Comparison of ENCODE assay signal across 30 cellular contexts in genomic region chr1:2520206-2520605, GRCh38. TPM values are rescaled to one million over a fixed set of nuclear protein-coding genes. Genes with fewer than 3 reads are reported as not detected.
"Had no signal": no experiment of that assay in that cellular context is flagged by ENCODE, and none has a peak within 500 bp of the region (broad histone marks: within the 10 kb centered on the region; RNA-seq: fewer than 3 reads in every experiment).

No MANE protein-coding gene starts in this region.

- ATAC-seq: effector memory CD8-positive, alpha-beta T cell; esophagus mucosa; gastrocnemius medialis; heart right ventricle; left cardiac atrium; left lung; left ventricle myocardium superior; lower lobe of right lung; mucosa of descending colon had no signal

- H3K27ac ChIP-seq: colonic mucosa, epithelial cell of prostate, esophagus squamous epithelium, gastrocnemius medialis, heart right ventricle, left lung, lower lobe of right lung had no signal

- H3K27me3 ChIP-seq: colonic mucosa, esophagus squamous epithelium, gastrocnemius medialis, heart right ventricle, left lung had no signal

- DNase-seq: colonic mucosa; cortex of kidney; effector CD4-positive, alpha-beta T cell; effector memory CD8-positive, alpha-beta T cell; endodermal cell; erythroblast; esophagus squamous epithelium; foreskin fibroblast; foreskin melanocyte; gastrocnemius medialis; glutamatergic neuron; head of caudate nucleus; heart right ventricle; hippocampal formation; left cardiac atrium; left lung; left ventricle myocardium superior; lower lobe of right lung; mesenchymal stem cell; mucosa of descending colon; naive B cell had no signal

- H3K4me3 ChIP-seq: colonic mucosa, esophagus squamous epithelium, gastrocnemius medialis, heart right ventricle, left lung, lower lobe of right lung, mucosa of descending colon had no signal

- H3K9me3 ChIP-seq: colonic mucosa, esophagus squamous epithelium, gastrocnemius medialis, heart right ventricle, left lung, lower lobe of right lung, mucosa of descending colon had no signal

- FAIRE-seq: endometrium, islet of Langerhans, keratinocyte had no signal

RNA-seq across cellular contexts. Expression of gene HES5, which starts 9.9 kb away (rescaled TPM):
- total RNA-seq: endodermal cell, glomerular endothelial cell, lung microvascular endothelial cell, mesothelial cell of epicardium, myocyte had no signal

RNA-seq across cellular contexts. Expression of gene PLCH2, which starts 44.1 kb away (rescaled TPM):
- total RNA-seq: gastrocnemius medialis had no signal
